Comparison of ENCODE assay signal across 18 cellular contexts in genomic region chr4:138162259-138162658, GRCh38.
DNase-seq lines count a peak whose midpoint lies in the region; ATAC-seq lines count a peak whose summit lies in the region.
"Had no signal": no experiment of that assay in that cellular context is flagged by ENCODE, and none has a peak within 500 bp of the region (broad histone marks: within the 10 kb centered on the region; RNA-seq: fewer than 3 reads in every experiment).

No MANE protein-coding gene starts in this region.

- DNase-seq in NCI-H82 (lab: John Stamatoyannopoulos, UW) (peak; percentile 27), NCI-H82 treated with DMSO at 0.1 percent for 48 hours (lab: John Stamatoyannopoulos, UW; ENCODE audit: unreplicated experiment) (no peak), NCI-H69 (lab: John Stamatoyannopoulos, UW) (peak; percentile 63), cerebellar cortex (ENCODE audit: low spot score) (no peak), HCEC 1CT (no peak)
- DNase-seq: CD4-positive, alpha-beta T cell; KG1; MG63; NCI-H1092 treated with DMSO at 0.1 percent for 48 hours; NCI-H187 treated with DMSO at 0.1 percent for 48 hours; NCI-H345; Peyer's patch; SIG-M5 had no signal

- ATAC-seq in esophagus mucosa (peak; percentile 46), HG03175 (IDR thresholded peaks at IDR 0.05; ENCODE audit: unreplicated experiment) (no peak), HG02678 (IDR thresholded peaks at IDR 0.05; ENCODE audit: unreplicated experiment) (no peak)
- ATAC-seq: A549, GM23338 had no signal

Comparison
In these comparisons a context has a peak if more than half of its experiments do, and no peak if none do; other contexts are left out.
1. DNase-seq: peak in NCI-H82 (single experiment) and NCI-H69 (single experiment); none in NCI-H82 treated with DMSO at 0.1 percent for 48 hours (single experiment), cerebellar cortex (single experiment) and HCEC 1CT (single experiment).